In the genomic region with DNA sequence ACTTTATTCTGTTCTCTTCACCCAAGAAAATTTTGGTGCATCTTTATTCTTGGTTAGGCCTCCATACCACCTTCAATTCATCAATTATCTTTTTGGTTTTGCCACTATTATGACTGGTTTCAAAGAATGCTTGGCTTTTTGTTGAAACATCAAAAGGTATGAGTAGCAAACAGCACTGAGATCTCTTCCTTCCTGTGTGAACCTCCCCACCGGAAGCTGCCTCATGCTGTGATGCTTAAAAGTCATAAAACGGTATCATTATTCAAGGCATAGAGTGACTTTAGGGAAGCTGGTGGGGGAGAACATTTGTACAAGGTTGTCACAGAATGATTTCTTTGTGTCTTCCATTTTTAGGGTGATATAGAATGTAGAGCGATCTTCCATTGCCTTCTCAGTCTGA, we compare ENCODE assay signal across 11 cellular contexts.
DNase-seq lines count a peak whose midpoint lies in the region; ATAC-seq and TF ChIP-seq lines count a peak whose summit lies in the region.
"Had no signal": no experiment of that assay in that cellular context is flagged by ENCODE, and none has a peak within 500 bp of the region (broad histone marks: within the 10 kb centered on the region; RNA-seq: fewer than 3 reads in every experiment).

No MANE protein-coding gene starts in this region.

- CTCF ChIA-PET in CD4-positive, alpha-beta T cell (lab: Charles Lee), result interaction anchor here (0.8 to 2.2 kb wide), 4 partner anchors 69 to 110 kb away, joined by 3 to 7 read pairs (median 5); a partner anchor contains a TSS

- no peak for TF ChIP-seq CTCF in CD4-positive, alpha-beta T cell (IDR thresholded peaks at IDR 0.05)
- TF ChIP-seq CTCF in endothelial cell (IDR thresholded peaks at IDR 0.05; ENCODE audit: unreplicated experiment), result no peak

- no peaks in the 10 kb centered on the region for H3K9me3 ChIP-seq in CD4-positive, alpha-beta T cell (ENCODE audit: control insufficient read depth, low read length)
- H3K9me3 ChIP-seq: ovary had no signal

- peak; percentile 40 to 76 (median 60) for DNase-seq in CD4-positive, alpha-beta T cell
- DNase-seq in activated effector memory CD4-positive, alpha-beta T cell treated with Interleukin-2 at 50 U/mL for 16 hours, result peak; percentile 51
- peak; percentile 64 for DNase-seq in stimulated activated CD4-positive, alpha-beta T cell treated with anti-CD3 and anti-CD28 coated beads, Interleukin-2, amount 100 ng/mL, for 4 hours (ENCODE audit: low read depth)
- no peak for DNase-seq in germinal center (ENCODE audit: low spot score)
- no peak for DNase-seq in middle frontal gyrus (ENCODE audit: extremely low spot score, low spot score)
- no peak for DNase-seq in endothelial cell (ENCODE audit: low spot score)
- DNase-seq: NCI-H187, ovary had no signal

- H3K36me3 Mint-ChIP-seq in CD4-positive, alpha-beta T cell (ENCODE audit: low read depth), result peaks cover 13% of the 10 kb centered on the region
- peaks cover 17% of the 10 kb centered on the region for H3K36me3 Mint-ChIP-seq in T-helper 1 cell treated with Interleukin-12 subunit alpha and Interleukin-12 subunit beta and Interleukin-4 antibody, amounts not matched to agents 30 μg/mL and 1 μg/mL, for 36 hours (ENCODE audit: low read depth)
- H3K36me3 Mint-ChIP-seq in endothelial cell (ENCODE audit: low read depth, unreplicated experiment), result no peaks in the 10 kb centered on the region

- no peaks in the 10 kb centered on the region for H3K27me3 Mint-ChIP-seq in CD4-positive, alpha-beta T cell
- no peaks in the 10 kb centered on the region for H3K27me3 Mint-ChIP-seq in T-helper 1 cell treated with Interleukin-12 subunit alpha and Interleukin-12 subunit beta and Interleukin-4 antibody, amounts not matched to agents 30 μg/mL and 1 μg/mL, for 36 hours (ENCODE audit: low read depth)
- no peaks in the 10 kb centered on the region for H3K27me3 Mint-ChIP-seq in endothelial cell (ENCODE audit: unreplicated experiment)
- H3K27me3 Mint-ChIP-seq: dendritic cell treated with granulocyte-macrophage colony-stimulating factor and Interleukin-4, amounts not matched to agents 40 ng/mL and 50 ng/mL, for 4 days had no signal

- peak overlapping the region; percentile 26 for H3K4me3 Mint-ChIP-seq in CD4-positive, alpha-beta T cell
- peak overlapping the region; percentile 49 for H3K4me3 Mint-ChIP-seq in T-helper 1 cell treated with Interleukin-12 subunit alpha and Interleukin-12 subunit beta and Interleukin-4 antibody, amounts not matched to agents 30 μg/mL and 1 μg/mL, for 36 hours
- no peak overlapping the region for H3K4me3 Mint-ChIP-seq in endothelial cell (ENCODE audit: unreplicated experiment)
- H3K4me3 Mint-ChIP-seq: dendritic cell treated with granulocyte-macrophage colony-stimulating factor and Interleukin-4, amounts not matched to agents 40 ng/mL and 50 ng/mL, for 4 days had no signal

- intact Hi-C loops in CD4-positive, alpha-beta T cell (cut with DNase I, micrococcal nuclease), result loop anchor here (1.0 to 5.0 kb wide), 6 partner anchors 69 to 141 kb away; a partner anchor contains a TSS

- H3K9me3 Mint-ChIP-seq in CD4-positive, alpha-beta T cell, result peaks cover 2% of the 10 kb centered on the region
- H3K9me3 Mint-ChIP-seq in T-helper 1 cell treated with Interleukin-12 subunit alpha and Interleukin-12 subunit beta and Interleukin-4 antibody, amounts not matched to agents 30 μg/mL and 1 μg/mL, for 36 hours, result peaks cover 3% of the 10 kb centered on the region
- H3K9me3 Mint-ChIP-seq in endothelial cell (ENCODE audit: unreplicated experiment), result no peaks in the 10 kb centered on the region
- H3K9me3 Mint-ChIP-seq: dendritic cell treated with granulocyte-macrophage colony-stimulating factor and Interleukin-4, amounts not matched to agents 40 ng/mL and 50 ng/mL, for 4 days had no signal

- H3K27me3 ChIP-seq in CD4-positive, alpha-beta T cell (ENCODE audit: control insufficient read depth, insufficient read depth, low read length), result no peaks in the 10 kb centered on the region
- H3K27me3 ChIP-seq: ovary had no signal

- peak overlapping the region; percentile 91 for H3K27ac Mint-ChIP-seq in CD4-positive, alpha-beta T cell
- peak overlapping the region; percentile 90 for H3K27ac Mint-ChIP-seq in T-helper 1 cell treated with Interleukin-12 subunit alpha and Interleukin-12 subunit beta and Interleukin-4 antibody, amounts not matched to agents 30 μg/mL and 1 μg/mL, for 36 hours
- H3K27ac Mint-ChIP-seq in endothelial cell (ENCODE audit: unreplicated experiment), result no peak overlapping the region
- H3K27ac Mint-ChIP-seq: dendritic cell treated with granulocyte-macrophage colony-stimulating factor and Interleukin-4, amounts not matched to agents 40 ng/mL and 50 ng/mL, for 4 days had no signal

- H3K4me1 Mint-ChIP-seq in CD4-positive, alpha-beta T cell (ENCODE audit: low read depth), result peaks cover 84% of the 10 kb centered on the region
- H3K4me1 Mint-ChIP-seq in T-helper 1 cell treated with Interleukin-12 subunit alpha and Interleukin-12 subunit beta and Interleukin-4 antibody, amounts not matched to agents 30 μg/mL and 1 μg/mL, for 36 hours (ENCODE audit: low read depth), result peaks cover 52% of the 10 kb centered on the region
- H3K4me1 Mint-ChIP-seq in endothelial cell (ENCODE audit: unreplicated experiment), result peaks cover 19% of the 10 kb centered on the region

- POLR2A ChIA-PET in CD4-positive, alpha-beta T cell (lab: Charles Lee), result interaction anchor here (0.6 to 4.0 kb wide), 12 partner anchors 13 to 557 kb away, joined by 3 to 38 read pairs (median 4); a partner anchor contains a TSS

- H3K27ac ChIP-seq in CD4-positive, alpha-beta T cell (ENCODE audit: low read depth, low read length), result peak overlapping the region; percentile 68
- H3K27ac ChIP-seq: ovary had no signal

- ATAC-seq in CD4-positive, alpha-beta T cell (ENCODE audit: poor library complexity), result peak; percentile 95
- ATAC-seq in HG03108 (IDR thresholded peaks at IDR 0.05; ENCODE audit: unreplicated experiment), result no peak

Comparison
In these comparisons a context has a peak if more than half of its experiments do, and no peak if none do; other contexts are left out.
1. DNase-seq: peak in CD4-positive, alpha-beta T cell (10 of 10), activated effector memory CD4-positive, alpha-beta T cell treated with Interleukin-2 at 50 U/mL for 16 hours (single experiment) and stimulated activated CD4-positive, alpha-beta T cell treated with anti-CD3 and anti-CD28 coated beads, Interleukin-2, amount 100 ng/mL, for 4 hours (single experiment); none in germinal center (single experiment), middle frontal gyrus (single experiment) and endothelial cell (single experiment).